8 cellular contexts compared by ENCODE assay signal in the genomic region with DNA sequence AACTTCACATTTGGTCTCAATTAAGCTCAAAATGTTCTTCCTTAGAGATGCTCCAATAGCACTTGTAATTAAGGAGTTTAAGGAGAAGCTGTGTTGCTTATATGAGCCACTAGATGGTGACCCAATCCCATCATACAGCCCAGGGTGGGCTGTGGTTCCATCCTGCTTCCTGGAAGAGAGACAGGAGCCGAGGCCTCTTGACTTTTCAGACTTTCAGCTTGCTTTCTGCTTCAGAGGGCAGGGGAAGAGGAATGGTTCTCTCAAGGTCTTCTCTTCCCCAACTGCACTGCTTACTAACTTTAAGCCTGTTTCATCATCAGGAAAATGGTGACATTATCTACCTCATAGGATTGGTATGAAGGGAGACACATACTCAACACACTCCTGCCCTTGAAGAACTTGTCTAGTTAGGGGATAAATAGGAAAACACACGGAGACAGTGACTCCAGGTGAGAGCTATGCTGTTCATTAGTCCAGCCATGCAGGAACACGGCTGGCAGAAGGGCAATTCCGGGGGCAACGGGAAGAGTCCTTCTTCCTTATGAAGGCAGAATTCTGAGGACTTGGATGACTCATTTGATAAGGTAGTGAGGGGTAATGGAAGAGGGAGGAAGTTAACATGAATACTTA. TPM values are rescaled to one million over a fixed set of nuclear protein-coding genes. Genes with fewer than 3 reads are reported as not detected.
DNase-seq lines count a peak whose midpoint lies in the region; ATAC-seq and TF ChIP-seq lines count a peak whose summit lies in the region.

No MANE protein-coding gene starts in this region.

- DNase-seq in GF-D8 (lab: John Stamatoyannopoulos, UW) (peak; percentile 64), HuH-7.5 (ENCODE audit: low spot score) (peak; percentile 49), SK-MEL-5 (ENCODE audit: low read depth, low spot score) (peak; percentile 61), epithelial cell of proximal tubule (ENCODE audit: low read depth) (peak; percentile 52), midbrain (lab: John Stamatoyannopoulos, UW) (peak; percentile 50), T-helper 9 cell (no peak)

- H3K4me3 Mint-ChIP-seq in stimulated activated memory B cell treated with anti-CD40 and anti-IgM and Interleukin-4, amounts not matched to agents 10 μg/mL and 1 μg/mL and 100 μg/mL, for 72 hours: no peak overlapping the region

- peak; percentile 57 for TF ChIP-seq CTCF in epithelial cell of proximal tubule (conservative IDR thresholded peaks at IDR 0.05; ENCODE audit: low read depth, low read length)

- H3K27ac Mint-ChIP-seq in stimulated activated memory B cell treated with anti-CD40 and anti-IgM and Interleukin-4, amounts not matched to agents 10 μg/mL and 1 μg/mL and 100 μg/mL, for 72 hours: no peak overlapping the region

- ATAC-seq in stimulated activated memory B cell treated with anti-CD40 and anti-IgM and Interleukin-4, amounts not matched to agents 10 μg/mL and 1 μg/mL and 100 μg/mL, for 72 hours: no peak
- no peak for ATAC-seq in HG03378 (IDR thresholded peaks at IDR 0.05; ENCODE audit: unreplicated experiment)

- in situ Hi-C loops in SK-MEL-5 (cut with HindIII; ENCODE audit: low pct_unique_long_range_greater_than_20kb, low sequenced_read_pairs): no loop called here

- no peak overlapping the region for H3K4me3 ChIP-seq in epithelial cell of proximal tubule (ENCODE audit: low read depth, low read length)

- peaks cover 25% of the 10 kb centered on the region for H3K36me3 Mint-ChIP-seq in stimulated activated memory B cell treated with anti-CD40 and anti-IgM and Interleukin-4, amounts not matched to agents 10 μg/mL and 1 μg/mL and 100 μg/mL, for 72 hours

- no peaks in the 10 kb centered on the region for H3K27me3 Mint-ChIP-seq in stimulated activated memory B cell treated with anti-CD40 and anti-IgM and Interleukin-4, amounts not matched to agents 10 μg/mL and 1 μg/mL and 100 μg/mL, for 72 hours

- peaks cover 16% of the 10 kb centered on the region for H3K4me1 Mint-ChIP-seq in stimulated activated memory B cell treated with anti-CD40 and anti-IgM and Interleukin-4, amounts not matched to agents 10 μg/mL and 1 μg/mL and 100 μg/mL, for 72 hours

- no peaks in the 10 kb centered on the region for H3K9me3 Mint-ChIP-seq in stimulated activated memory B cell treated with anti-CD40 and anti-IgM and Interleukin-4, amounts not matched to agents 10 μg/mL and 1 μg/mL and 100 μg/mL, for 72 hours

RNA-seq across cellular contexts. Expression of a gene that starts 20.1 kb away (rescaled TPM):
- 26.9 and 33.8 TPM in 2 replicates for total RNA-seq in SK-MEL-5 (2014; rRNA removed; shearing (Covaris generic))
- 22.6 and 22.7 TPM in 2 replicates for polyA plus RNA-seq in SK-MEL-5 (2015; cell fraction: cytosol; rRNA removed)
- polyA plus RNA-seq in SK-MEL-5 (2015; cell fraction: nucleus; rRNA removed): 77.0 and 94.5 TPM in 2 replicates
- total RNA-seq in epithelial cell of proximal tubule: 8.2 and 19.7 TPM in 2 replicates

RNA-seq across cellular contexts. Expression of a gene that starts 28.3 kb away (rescaled TPM):
- total RNA-seq in SK-MEL-5 (2014; rRNA removed; shearing (Covaris generic)): 184 TPM in 2 replicates
- polyA plus RNA-seq in SK-MEL-5 (2015; cell fraction: cytosol; rRNA removed): 157 and 194 TPM in 2 replicates
- polyA plus RNA-seq in SK-MEL-5 (2015; cell fraction: nucleus; rRNA removed): 207 and 219 TPM in 2 replicates
- total RNA-seq in epithelial cell of proximal tubule: 2.0 and 2.7 TPM in 2 replicates

Comparison
In these comparisons a context has a peak if more than half of its experiments do, and no peak if none do; other contexts are left out.
1. RNA of a gene that starts 28.3 kb away (total RNA-seq): 184 TPM in SK-MEL-5; 2.0 to 2.7 TPM in epithelial cell of proximal tubule; every median in the first group is over 10 times any median in the second.